In the genomic region with DNA sequence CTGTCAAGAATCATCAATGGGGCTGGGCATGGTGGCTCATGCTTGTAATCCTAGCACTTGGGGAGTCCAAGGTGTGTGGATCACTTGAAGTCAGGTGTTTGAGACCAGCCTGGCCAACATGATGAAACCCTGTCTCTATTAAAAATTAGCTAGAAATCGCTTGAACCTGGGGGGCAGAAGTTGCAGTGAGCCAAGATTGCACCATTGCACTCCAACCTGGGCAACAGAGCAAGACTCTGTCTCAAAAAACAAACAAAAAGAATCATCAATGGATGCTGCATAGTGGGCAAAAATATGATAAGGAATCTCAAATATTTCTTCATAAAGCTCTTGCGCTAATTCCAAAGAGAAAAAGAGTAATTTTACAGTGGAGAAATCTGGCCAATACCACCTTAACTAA, we compare ENCODE assay signal across 4 cellular contexts. TPM values are rescaled to one million over a fixed set of nuclear protein-coding genes. Genes with fewer than 3 reads are reported as not detected.
A peak's percentile ranks its signal among the peaks of the same experiment; 100 is the strongest.
DNase-seq lines count a peak whose midpoint lies in the region; ATAC-seq, FAIRE-seq and TF ChIP-seq lines count a peak whose summit lies in the region.
"Not testable (repeated sequence)": the region's sequence is repeated elsewhere in the genome, so short reads cannot be mapped to it uniquely, and the experiment has no call there.

No MANE protein-coding gene starts in this region.

- WGBS in A549 (ENCODE audit: missing lambda C conversion rate), result 47% methylated on average over 2 of the region's 2 CpGs
- WGBS in K562 (ENCODE audit: insufficient coverage, low coverage, missing lambda C conversion rate), result 69% methylated on average over 2 of the region's 2 CpGs

- H3K9me3 ChIP-seq in A549; CD4-positive, CD25-positive, alpha-beta regulatory T cell (ENCODE audit: control insufficient read depth in 2 of 2, low read length in 2 of 2); K562 (replicated peaks; ENCODE audit: control insufficient read depth, insufficient read depth, low read depth, low read length): not testable (repeated sequence)

- in situ Hi-C loops in K562 (cut with MboI), result not testable (repeated sequence)

- TF ChIP-seq RAD21 in A549 (conservative IDR thresholded peaks at IDR 0.05 in 1 of 2, IDR thresholded peaks at IDR 0.05 in 1 of 2); K562 (CRISPR knock-in tag; conservative IDR thresholded peaks at IDR 0.05 in 1 of 2, IDR thresholded peaks at IDR 0.05 in 1 of 2): not testable (repeated sequence)

- H3K9ac ChIP-seq in K562 (ENCODE audit: insufficient read depth in 1 of 2, low read depth in 2 of 2, low read length in 2 of 2), result not testable (repeated sequence)

- peaks cover 49% of the 10 kb centered on the region for H3K36me3 Mint-ChIP-seq in CD4-positive, CD25-positive, alpha-beta regulatory T cell
- peaks cover 21% of the 10 kb centered on the region for H3K36me3 Mint-ChIP-seq in central memory CD8-positive, alpha-beta T cell (ENCODE audit: insufficient read depth)

- not testable (repeated sequence) for TF ChIP-seq POLR2A in A549 (IDR thresholded peaks at IDR 0.05; ENCODE audit: low read length); K562 (conservative IDR thresholded peaks at IDR 0.05)

- peak overlapping the region; percentile 53 to 89; a peak in 5 of 6 replicates for H3K27ac ChIP-seq in A549
- H3K27ac ChIP-seq in CD4-positive, CD25-positive, alpha-beta regulatory T cell (ENCODE audit: insufficient read depth, low read length, poor library complexity, severe bottlenecking); K562 (ENCODE audit: extremely low read depth, low read depth, low read length): not testable (repeated sequence)

- ATAC-seq in A549; CD4-positive, CD25-positive, alpha-beta regulatory T cell (ENCODE audit: low read depth in 2 of 2); K562; central memory CD8-positive, alpha-beta T cell (replicated peaks; ENCODE audit: extremely low read depth, poor library complexity, severe bottlenecking): not testable (repeated sequence)

- H3K4me3 Mint-ChIP-seq in CD4-positive, CD25-positive, alpha-beta regulatory T cell; central memory CD8-positive, alpha-beta T cell: not testable (repeated sequence)

- peaks cover 5 to 23% (median 14%) of the 10 kb centered on the region in 4 donors for H3K4me1 Mint-ChIP-seq in CD4-positive, CD25-positive, alpha-beta regulatory T cell
- peaks cover 21% of the 10 kb centered on the region for H3K4me1 Mint-ChIP-seq in central memory CD8-positive, alpha-beta T cell

- not testable (repeated sequence) for DNase-seq in A549 (ENCODE audit: low read depth in 1 of 2, low spot score in 1 of 2); CD4-positive, CD25-positive, alpha-beta regulatory T cell; K562 (ENCODE audit: extremely low read depth in 1 of 4, low spot score in 3 of 4); central memory CD8-positive, alpha-beta T cell (ENCODE audit: low spot score in 2 of 2)

- H3K9me1 ChIP-seq in K562 (ENCODE audit: control insufficient read depth, insufficient read depth, low read length), result not testable (repeated sequence)

- H3K79me2 ChIP-seq in K562 (ENCODE audit: control insufficient read depth, insufficient read depth, low read length), result peaks cover 10% of the 10 kb centered on the region; the same call in 1 of the 3 replicates

- intact Hi-C loops in K562 (cut with micrococcal nuclease), result not testable (repeated sequence)

- FAIRE-seq in A549 (lab: Jason Lieb, UNC); K562 (lab: Jason Lieb, UNC): not testable (repeated sequence)

- H3K36me3 ChIP-seq in CD4-positive, CD25-positive, alpha-beta regulatory T cell (ENCODE audit: control insufficient read depth, insufficient read depth, low read length), result peaks cover 19% of the 10 kb centered on the region
- peaks cover 12% of the 10 kb centered on the region; the same call in 2 of the 3 replicates for H3K36me3 ChIP-seq in K562 (ENCODE audit: control insufficient read depth, insufficient read depth, low read length)

- CTCF ChIA-PET in A549 (lab: Yijun Ruan, JAX), result interaction anchor here (1.3 kb wide), 1 partner anchor 9 kb away, joined by 3 read pairs; no protein-coding TSS in a partner anchor
- CTCF ChIA-PET in K562 (lab: Yijun Ruan, JAX; ENCODE audit: low intra/inter-chr PET ratio), result not testable (repeated sequence)

- peaks cover 96% of the 10 kb centered on the region for H3K4me1 ChIP-seq in A549
- H3K4me1 ChIP-seq in CD4-positive, CD25-positive, alpha-beta regulatory T cell (ENCODE audit: control insufficient read depth, insufficient read depth, low read length, poor library complexity, severe bottlenecking); K562 (replicated peaks in 1 of 2; ENCODE audit: control insufficient read depth in 2 of 2, insufficient read depth in 2 of 2, low read length in 2 of 2): not testable (repeated sequence)

- not testable (repeated sequence) for H3K27me3 ChIP-seq in CD4-positive, CD25-positive, alpha-beta regulatory T cell (ENCODE audit: control insufficient read depth, insufficient read depth, low read length); K562 (ENCODE audit: control insufficient read depth in 2 of 2, insufficient read depth in 2 of 2, low read length in 2 of 2)

- H3K4me2 ChIP-seq in A549, result peak overlapping the region; percentile 88
- H3K4me2 ChIP-seq in K562 (ENCODE audit: insufficient read depth, low read length), result not testable (repeated sequence)

- not testable (repeated sequence) for H4K20me1 ChIP-seq in K562 (replicated peaks; ENCODE audit: control insufficient read depth, insufficient read depth, low read length)

- TF ChIP-seq EP300 in A549 (IDR thresholded peaks at IDR 0.05), result peak in 1 of 2 experiments; percentile 51; a peak in 1 of 5 replicates
- not testable (repeated sequence) for TF ChIP-seq EP300 in K562 (IDR thresholded peaks at IDR 0.05; ENCODE audit: low read length)

- H3K4me3 ChIP-seq in A549; CD4-positive, CD25-positive, alpha-beta regulatory T cell (ENCODE audit: low read depth, low read length); K562: not testable (repeated sequence)

- TSS peak; percentile 20 for BruUV-seq in K562 (replicated peaks; lab: Mats Ljungman, UMichigan)

- H3K27me3 Mint-ChIP-seq in CD4-positive, CD25-positive, alpha-beta regulatory T cell; central memory CD8-positive, alpha-beta T cell: not testable (repeated sequence)

- peak overlapping the region in 2 of 3 donors; percentile 29 to 58 for H3K27ac Mint-ChIP-seq in CD4-positive, CD25-positive, alpha-beta regulatory T cell
- peak overlapping the region; percentile 27 for H3K27ac Mint-ChIP-seq in central memory CD8-positive, alpha-beta T cell (ENCODE audit: low read depth)

- not testable (repeated sequence) for H3K9me3 Mint-ChIP-seq in CD4-positive, CD25-positive, alpha-beta regulatory T cell; central memory CD8-positive, alpha-beta T cell

- POLR2A ChIA-PET in A549 (lab: Yijun Ruan, JAX), result not testable (repeated sequence)
- POLR2A ChIA-PET in K562 (lab: Yijun Ruan, JAX), result interaction anchor here (0.9 kb wide), 1 partner anchor 39 kb away, joined by 3 read pairs; no protein-coding TSS in a partner anchor

- TF ChIP-seq CTCF in A549 (IDR thresholded peaks at IDR 0.05); K562 (IDR thresholded peaks at IDR 0.05 in 2 of 3, conservative IDR thresholded peaks at IDR 0.05 in 1 of 3; ENCODE audit: insufficient read depth in 2 of 3, low read depth in 1 of 3, low read length in 3 of 3): not testable (repeated sequence)

- H2AFZ ChIP-seq in K562 (ENCODE audit: low read depth, low read length), result not testable (repeated sequence)

RNA-seq across cellular contexts. Expression of a gene that starts 25.9 kb away (rescaled TPM):
- polyA plus RNA-seq in A549 (2011; rRNA removed) (30.7 and 38.6 TPM in 2 replicates), A549 (2017; fragmentation: RNase III; extraction: RNeasy Plus Mini Kit Qiagen cat#74134 plus additional on column Dnase treatment) (17.4 to 18.8 TPM (median 18.8 TPM) in 3 replicates), K562 (2011; rRNA removed) (21.2 and 25.8 TPM in 2 replicates), K562 (2014; fragmentation: Illumina TruSeq; extraction: Trizol) (15.7 and 16.9 TPM in 2 replicates), K562 (2014; fragmentation: Nextera tagmentation; extraction: Ambion mirVana) (1 to 10 TPM; 1.3 to 1.4 TPM), K562 (2014; rRNA removed) (15.6 and 17.5 TPM in 2 replicates)
- 14.9 and 20.0 TPM in 2 replicates for polyA plus RNA-seq in A549 (2012; cell fraction: cytosol; rRNA removed)
- polyA plus RNA-seq in A549 (2012; cell fraction: nucleus; rRNA removed), result 48.7 and 51.2 TPM in 2 replicates
- 95.4 and 109 TPM in 2 replicates for polyA minus RNA-seq in A549 (2011; rRNA and poly(A)+ RNA removed)
- total RNA-seq in CD4-positive, CD25-positive, alpha-beta regulatory T cell, result 46.3 TPM
- 10 to 100 TPM in 1 of 4 donors, 1 to 10 TPM in 3; 7.1 to 12.9 (median 8.2) TPM for polyA plus RNA-seq in CD4-positive, CD25-positive, alpha-beta regulatory T cell
- 68.0 and 142 TPM in 2 replicates for total RNA-seq in K562 (2011; cell fraction: chromatin; rRNA removed; ENCODE audit: low replicate concordance)
- total RNA-seq in K562 (2011; cell fraction: nucleolus; rRNA removed), result 68.2 and 70.8 TPM in 2 replicates
- 73.4 and 82.1 TPM in 2 replicates for total RNA-seq in K562 (2011; cell fraction: nucleoplasm; rRNA removed)
- total RNA-seq in K562 (2014; rRNA removed) (12.4 and 19.0 TPM in 2 replicates), K562 (2014; rRNA removed; fragmentation: Illumina TruSeq; extraction: Trizol) (12.9 and 15.4 TPM in 2 replicates), K562 (2015; rRNA removed; fragmentation: Illumina TruSeq; extraction: Trizol) (15.8 and 17.7 TPM in 2 replicates), K562 (2021) (31.2 and 34.5 TPM in 2 replicates)
- 17.5 and 23.9 TPM in 2 replicates for polyA plus RNA-seq in K562 (2011; cell fraction: cytosol; rRNA removed)
- polyA plus RNA-seq in K562 (2011; cell fraction: nucleus; rRNA removed), result 64.7 and 116 TPM in 2 replicates
- polyA plus RNA-seq in K562 (2012), result 16.4 and 17.1 TPM in 2 replicates
- 20.8 and 31.8 TPM in 2 replicates for polyA minus RNA-seq in K562 (2011; rRNA and poly(A)+ RNA removed)
- polyA minus RNA-seq in K562 (2011; cell fraction: cytosol; rRNA and poly(A)+ RNA removed), result 22.5 and 23.9 TPM in 2 replicates
- 27.7 and 31.9 TPM in 2 replicates for polyA minus RNA-seq in K562 (2011; cell fraction: nucleus; rRNA and poly(A)+ RNA removed)
